In genomic region chr6:79225718-79226117, GRCh38 we compare ENCODE assay signal across 19 cellular contexts.
"Had no signal": no experiment of that assay in that cellular context is flagged by ENCODE, and none has a peak within 500 bp of the region (broad histone marks: within the 10 kb centered on the region; RNA-seq: fewer than 3 reads in every experiment).

No MANE protein-coding gene starts in this region.

- H3K27ac Mint-ChIP-seq: activated CD4-positive, alpha-beta T cell treated with anti-CD3 and anti-CD28 coated beads, Interleukin-2, amount 10 ng/mL, durations not matched to agents 24 days and 14 days; activated naive CD4-positive, alpha-beta T cell treated with anti-CD3 and anti-CD28 coated beads, Interleukin-2, amount 50 U/mL, for 24 hours; dendritic cell treated with granulocyte-macrophage colony-stimulating factor and Interleukin-4, amounts not matched to agents 40 ng/mL and 50 ng/mL, for 4 days; nephron progenitor cell had no signal

- H3K27ac ChIP-seq: esophagus muscularis mucosa, foreskin keratinocyte, thyroid gland had no signal

- H3K36me3 ChIP-seq: esophagus muscularis mucosa, thyroid gland had no signal

- H3K27me3 Mint-ChIP-seq: activated CD4-positive, alpha-beta T cell treated with anti-CD3 and anti-CD28 coated beads, Interleukin-2, amount 10 ng/mL, durations not matched to agents 24 days and 14 days; activated naive CD4-positive, alpha-beta T cell treated with anti-CD3 and anti-CD28 coated beads, Interleukin-2, amount 50 U/mL, for 24 hours; dendritic cell treated with granulocyte-macrophage colony-stimulating factor and Interleukin-4, amounts not matched to agents 40 ng/mL and 50 ng/mL, for 4 days had no signal

- H3K27me3 ChIP-seq: esophagus muscularis mucosa, foreskin keratinocyte, thyroid gland had no signal

- DNase-seq: activated CD4-positive, alpha-beta T cell treated with anti-CD3 and anti-CD28 coated beads, Interleukin-2, amount 10 ng/mL, durations not matched to agents 24 days and 14 days; activated CD8-positive, alpha-beta memory T cell treated with anti-CD3 and anti-CD28 coated beads, Interleukin-2, amount 50 U/mL, for 48 hours; activated effector memory CD4-positive, alpha-beta T cell treated with Interleukin-2 at 50 U/mL for 16 hours; activated T-cell treated with anti-CD3 and anti-CD28 coated beads, Interleukin-2, amount 50 U/mL, for 48 hours; effector CD8-positive, alpha-beta T cell; foreskin keratinocyte; hippocampal formation; midbrain; nephron progenitor cell; occipital lobe; stimulated activated CD4-positive, alpha-beta T cell treated with anti-CD3 and anti-CD28 coated beads, Interleukin-2, amount 100 ng/mL, for 24 hours; stimulated activated naive CD4-positive, alpha-beta T cell treated with Interleukin-2 at 50 U/mL for 16 hours; thyroid gland had no signal

- H3K4me1 Mint-ChIP-seq: activated CD4-positive, alpha-beta T cell treated with anti-CD3 and anti-CD28 coated beads, Interleukin-2, amount 10 ng/mL, durations not matched to agents 24 days and 14 days had no signal

- H3K4me3 Mint-ChIP-seq: activated CD4-positive, alpha-beta T cell treated with anti-CD3 and anti-CD28 coated beads, Interleukin-2, amount 10 ng/mL, durations not matched to agents 24 days and 14 days; activated naive CD4-positive, alpha-beta T cell treated with anti-CD3 and anti-CD28 coated beads, Interleukin-2, amount 50 U/mL, for 24 hours; dendritic cell treated with granulocyte-macrophage colony-stimulating factor and Interleukin-4, amounts not matched to agents 40 ng/mL and 50 ng/mL, for 4 days; nephron progenitor cell had no signal

- H3K4me3 ChIP-seq: esophagus muscularis mucosa, lung, thyroid gland had no signal

- H3K9me3 Mint-ChIP-seq: activated CD4-positive, alpha-beta T cell treated with anti-CD3 and anti-CD28 coated beads, Interleukin-2, amount 10 ng/mL, durations not matched to agents 24 days and 14 days; activated naive CD4-positive, alpha-beta T cell treated with anti-CD3 and anti-CD28 coated beads, Interleukin-2, amount 50 U/mL, for 24 hours; dendritic cell treated with granulocyte-macrophage colony-stimulating factor and Interleukin-4, amounts not matched to agents 40 ng/mL and 50 ng/mL, for 4 days had no signal

- FAIRE-seq: bronchial epithelial cell, keratinocyte had no signal

- H3K4me1 ChIP-seq: thyroid gland had no signal

- H3K9me3 ChIP-seq: esophagus muscularis mucosa, thyroid gland had no signal
